Comparison of ENCODE assay signal across 8 cellular contexts in the genomic region with DNA sequence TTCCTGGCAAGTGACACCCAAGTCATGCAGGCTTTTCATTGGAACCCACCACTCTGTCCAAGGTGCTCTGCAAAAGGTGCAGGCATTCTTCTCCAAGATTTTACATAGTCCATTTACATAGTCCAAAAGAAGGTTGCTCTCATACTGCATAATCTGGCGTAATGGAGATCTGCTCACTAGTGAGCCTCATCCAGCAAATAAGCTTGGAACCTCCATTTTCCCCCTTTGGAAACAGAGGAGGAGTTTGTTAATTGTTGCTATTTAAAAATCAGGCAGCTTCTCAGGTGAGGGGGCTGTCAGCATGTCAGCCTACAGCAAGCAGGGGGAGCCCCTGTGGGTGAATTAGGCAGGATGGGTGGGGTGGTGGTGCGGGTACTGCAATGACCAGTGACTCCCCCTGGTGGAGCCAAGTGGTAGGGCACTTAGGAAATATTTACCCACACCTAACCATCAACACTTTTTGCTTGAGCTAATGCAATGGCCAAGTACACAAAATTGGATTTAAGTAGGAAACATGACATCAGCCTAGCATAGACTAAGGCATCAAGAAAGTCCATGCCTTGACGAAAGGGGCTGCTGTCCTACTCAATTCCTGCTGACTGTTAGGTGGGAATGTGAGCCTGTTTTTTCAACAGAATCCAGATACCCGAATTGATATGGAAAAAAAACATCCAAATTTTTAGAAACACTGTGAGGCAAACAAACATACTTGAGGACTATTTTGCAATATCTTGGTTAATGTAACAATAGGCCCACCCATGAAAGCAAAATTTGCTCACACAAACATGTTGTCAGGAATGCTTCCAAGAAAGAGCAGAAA.
A peak's percentile ranks its signal among the peaks of the same experiment; 100 is the strongest.
DNase-seq lines count a peak whose midpoint lies in the region; ATAC-seq and TF ChIP-seq lines count a peak whose summit lies in the region.

No MANE protein-coding gene starts in this region.

- H3K9me3 ChIP-seq in CD8-positive, alpha-beta memory T cell (ENCODE audit: low read length) = no peaks in the 10 kb centered on the region

- peak; percentile 49 for ATAC-seq in GM21717 (IDR thresholded peaks at IDR 0.05; ENCODE audit: unreplicated experiment)

- no peak overlapping the region for H3K4me3 Mint-ChIP-seq in CD8-positive, alpha-beta memory T cell

- H3K36me3 ChIP-seq in CD8-positive, alpha-beta memory T cell (ENCODE audit: insufficient read depth, low read length) = no peaks in the 10 kb centered on the region
- no peaks in the 10 kb centered on the region for H3K36me3 ChIP-seq in brain microvascular endothelial cell (replicated peaks)

- no peaks in the 10 kb centered on the region for H3K27me3 Mint-ChIP-seq in CD8-positive, alpha-beta memory T cell

- no peak overlapping the region for H3K27ac ChIP-seq in CD8-positive, alpha-beta memory T cell (ENCODE audit: low read depth, low read length)
- no peak overlapping the region for H3K27ac ChIP-seq in VCaP
- no peak overlapping the region for H3K27ac ChIP-seq in brain microvascular endothelial cell

- peaks cover 0 to 2% (median 0%) of the 10 kb centered on the region in 5 donors for H3K9me3 Mint-ChIP-seq in CD8-positive, alpha-beta memory T cell

- POLR2A ChIA-PET in CD8-positive, alpha-beta memory T cell (lab: Charles Lee) = interaction anchor here (0.5 kb wide), 1 partner anchor 124 kb away, joined by 3 read pairs; no protein-coding TSS in a partner anchor

- H3K27ac Mint-ChIP-seq in CD8-positive, alpha-beta memory T cell = peak overlapping the region in 4 of 8 donors; percentile 7 to 54 (median 20)

- TF ChIP-seq CTCF in VCaP (conservative IDR thresholded peaks at IDR 0.05) = peak; percentile 84
- TF ChIP-seq CTCF in brain microvascular endothelial cell (IDR thresholded peaks at IDR 0.05; ENCODE audit: low read depth, low read length, missing control alignments) = peak; percentile 92

- in situ Hi-C loops in brain microvascular endothelial cell (cut with HindIII; ENCODE audit: low pct_ligation_motif_present, low sequenced_read_pairs) = no loop called here

- peaks cover 0 to 30% (median 2%) of the 10 kb centered on the region in 3 donors for H3K36me3 Mint-ChIP-seq in CD8-positive, alpha-beta memory T cell

- peaks cover 21 to 51% (median 40%) of the 10 kb centered on the region in 3 donors for H3K4me1 Mint-ChIP-seq in CD8-positive, alpha-beta memory T cell

- H3K4me3 ChIP-seq in CD8-positive, alpha-beta memory T cell (ENCODE audit: low read length) = no peak overlapping the region
- H3K4me3 ChIP-seq in brain microvascular endothelial cell (ENCODE audit: low read depth, low read length) = no peak overlapping the region

- DNase-seq in CD8-positive, alpha-beta memory T cell = peak; percentile 56 to 84 (median 65)
- peak; percentile 72 for DNase-seq in NCI-H1105 treated with DMSO at 0.1 percent for 48 hours (lab: John Stamatoyannopoulos, UW)
- DNase-seq in brain microvascular endothelial cell = peak; percentile 45
- peak; percentile 57 for DNase-seq in inferior parietal cortex (ENCODE audit: extremely low spot score)
- peak; percentile 60 to 68 for DNase-seq in stimulated activated CD4-positive, alpha-beta T cell treated with anti-CD3 and anti-CD28 coated beads, Interleukin-1b, Interleukin-23, amount 100 ng/mL, for 4 hours (ENCODE audit: low read depth in 2 of 2)
- DNase-seq in hippocampal formation (lab: John Stamatoyannopoulos, UW) = no peak

- peaks cover 7% of the 10 kb centered on the region for H3K4me1 ChIP-seq in CD8-positive, alpha-beta memory T cell (ENCODE audit: insufficient read depth, low read length)

- H3K27me3 ChIP-seq in CD8-positive, alpha-beta memory T cell (ENCODE audit: insufficient read depth, low read length, poor library complexity, severe bottlenecking) = no peaks in the 10 kb centered on the region
- H3K27me3 ChIP-seq in brain microvascular endothelial cell (replicated peaks) = no peaks in the 10 kb centered on the region

- CTCF ChIA-PET in CD8-positive, alpha-beta memory T cell (lab: Charles Lee) = interaction anchor here (0.6 to 1.7 kb wide), 13 partner anchors 9 to 286 kb away, joined by 3 to 15 read pairs (median 3); no protein-coding TSS in a partner anchor

Comparison
In these comparisons a context has a peak if more than half of its experiments do, and no peak if none do; other contexts are left out.
1. DNase-seq: peak in CD8-positive, alpha-beta memory T cell (5 of 5), NCI-H1105 treated with DMSO at 0.1 percent for 48 hours (single experiment), brain microvascular endothelial cell (single experiment), inferior parietal cortex (single experiment) and stimulated activated CD4-positive, alpha-beta T cell treated with anti-CD3 and anti-CD28 coated beads, Interleukin-1b, Interleukin-23, amount 100 ng/mL, for 4 hours (2 of 2); none in hippocampal formation (0 of 2).